ENCODE assay signal across 22 cellular contexts in the genomic region with DNA sequence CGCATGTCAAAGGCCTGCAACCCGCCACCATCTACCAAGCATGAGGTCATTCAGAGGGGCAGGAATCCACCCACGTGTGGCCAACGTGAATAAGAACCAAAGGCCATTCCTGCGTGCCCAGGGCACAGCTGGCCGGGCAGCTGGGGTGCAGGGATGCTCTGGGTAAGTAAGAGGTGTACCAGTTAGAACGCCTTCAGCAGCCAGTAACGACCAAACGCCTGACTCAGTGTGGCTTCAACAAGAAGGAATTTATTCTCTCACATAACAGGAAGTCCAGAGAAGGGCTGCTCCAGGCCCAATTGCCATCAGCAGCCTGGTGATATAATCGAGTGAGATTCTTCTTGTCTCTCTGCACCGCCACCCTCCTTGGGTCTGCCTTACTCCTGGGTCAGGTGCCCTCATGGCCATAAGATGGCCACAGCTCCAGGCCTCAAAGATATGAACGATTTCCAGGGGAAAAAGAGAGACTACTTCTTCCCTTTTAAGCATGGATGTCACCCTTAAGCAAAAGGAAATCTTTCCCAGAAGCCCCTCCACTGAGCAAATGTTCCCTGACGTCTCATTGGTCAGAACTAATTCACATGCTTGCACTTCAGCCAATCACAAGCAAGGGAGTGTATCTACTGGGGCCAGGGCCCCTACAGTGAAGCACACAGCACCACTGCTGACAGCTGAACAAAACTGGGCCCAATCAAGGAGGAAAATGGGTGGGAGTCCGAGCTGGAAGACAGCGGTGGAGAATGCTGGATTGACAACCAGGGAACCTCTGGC. TPM values are rescaled to one million over a fixed set of nuclear protein-coding genes. Genes with fewer than 3 reads are reported as not detected.
DNase-seq lines count a peak whose midpoint lies in the region; ATAC-seq, FAIRE-seq and TF ChIP-seq lines count a peak whose summit lies in the region.
"Had no signal": no experiment of that assay in that cellular context is flagged by ENCODE, and none has a peak within 500 bp of the region (broad histone marks: within the 10 kb centered on the region; RNA-seq: fewer than 3 reads in every experiment).

No MANE protein-coding gene starts in this region.

- FAIRE-seq in astrocyte (lab: Jason Lieb, UNC) = no peak
- FAIRE-seq: A549 had no signal

- peaks cover 22% of the 10 kb centered on the region for H3K4me1 ChIP-seq in astrocyte (ENCODE audit: insufficient read depth, low read length)
- H3K4me1 ChIP-seq: A549, uterus had no signal

- H3K27ac ChIP-seq in astrocyte (ENCODE audit: low read depth, low read length) = no peak overlapping the region
- H3K27ac ChIP-seq: A549, C4-2B, hepatocyte, uterus had no signal

- H3K27me3 ChIP-seq in astrocyte (ENCODE audit: insufficient read depth, low read length) = no peaks in the 10 kb centered on the region
- H3K27me3 ChIP-seq: hepatocyte, uterus had no signal

- no peak for TF ChIP-seq CTCF in astrocyte (IDR thresholded peaks at IDR 0.05; ENCODE audit: insufficient read depth, low read depth, low read length)

- H3K4me3 Mint-ChIP-seq in astrocyte (ENCODE audit: unreplicated experiment) = no peak overlapping the region
- H3K4me3 Mint-ChIP-seq: central memory CD8-positive, alpha-beta T cell had no signal

- H3K79me2 ChIP-seq in astrocyte (ENCODE audit: insufficient read depth, low read length) = peaks cover 73% of the 10 kb centered on the region
- H3K79me2 ChIP-seq: hepatocyte had no signal

- H2AFZ ChIP-seq in astrocyte (ENCODE audit: low read depth, low read length) = no peak overlapping the region
- H2AFZ ChIP-seq: hepatocyte had no signal

- H3K36me3 ChIP-seq in astrocyte (ENCODE audit: insufficient read depth, low read length) = no peaks in the 10 kb centered on the region
- H3K36me3 ChIP-seq: uterus had no signal

- no peaks in the 10 kb centered on the region for H3K9me3 ChIP-seq in astrocyte (ENCODE audit: insufficient read depth, low read depth, low read length)
- H3K9me3 ChIP-seq: A549, uterus had no signal

- H3K4me3 ChIP-seq in astrocyte (ENCODE audit: insufficient read depth, low read depth, low read length) = no peak overlapping the region
- H3K4me3 ChIP-seq: A549, hepatocyte, uterus had no signal

- H3K36me3 Mint-ChIP-seq in astrocyte (ENCODE audit: low read depth, unreplicated experiment) = no peaks in the 10 kb centered on the region

- H3K9me3 Mint-ChIP-seq in astrocyte (ENCODE audit: unreplicated experiment) = no peaks in the 10 kb centered on the region
- H3K9me3 Mint-ChIP-seq: central memory CD8-positive, alpha-beta T cell; nephron had no signal

- DNase-seq in 8988T (peak; percentile 42), HK-2 (ENCODE audit: unreplicated experiment) (peak; percentile 54), astrocyte (ENCODE audit: low read depth) (peak; percentile 37), kidney tubule cell (ENCODE audit: low spot score) (peak; percentile 92), DMS53 treated with DMSO at 0.1 percent for 48 hours (lab: John Stamatoyannopoulos, UW; ENCODE audit: unreplicated experiment) (no peak), NCI-H187 treated with DMSO at 0.1 percent for 48 hours (lab: John Stamatoyannopoulos, UW) (no peak)
- DNase-seq: activated CD4-positive, alpha-beta T cell treated with anti-CD3 and anti-CD28 coated beads, Interleukin-2, amount 50 U/mL, for 48 hours; activated naive CD4-positive, alpha-beta T cell; effector CD4-positive, alpha-beta T cell; islet precursor cell; NCI-H1048; NCI-H2081; NCI-H510A; stimulated activated CD4-positive, alpha-beta T cell treated with anti-CD3 and anti-CD28 coated beads, Interleukin-4, amount 100 ng/mL, for 4 hours; uterus had no signal

- no peak overlapping the region for H3K4me2 ChIP-seq in astrocyte (ENCODE audit: low read length)
- H3K4me2 ChIP-seq: A549, hepatocyte had no signal

- peak overlapping the region; percentile 53 for H3K27ac Mint-ChIP-seq in astrocyte (ENCODE audit: unreplicated experiment)

- peaks cover 58% of the 10 kb centered on the region for H4K20me1 ChIP-seq in astrocyte (ENCODE audit: insufficient read depth, low read length)

- ATAC-seq in esophagus mucosa (no peak), GM21576 (IDR thresholded peaks at IDR 0.05; ENCODE audit: unreplicated experiment) (no peak)
- ATAC-seq: A549 had no signal

- no peaks in the 10 kb centered on the region for H3K27me3 Mint-ChIP-seq in astrocyte (ENCODE audit: low read depth, unreplicated experiment)
- H3K27me3 Mint-ChIP-seq: central memory CD8-positive, alpha-beta T cell had no signal

- peaks cover 17% of the 10 kb centered on the region for H3K4me1 Mint-ChIP-seq in astrocyte (ENCODE audit: low read depth, unreplicated experiment)

- H3K9ac ChIP-seq in astrocyte (ENCODE audit: low read length) = no peak overlapping the region

RNA-seq across cellular contexts. Expression of gene TTC7B, which starts 7.3 kb away (rescaled TPM):
- total RNA-seq in astrocyte (42.1 TPM in 2 replicates), esophagus mucosa (9.9 TPM)

Comparison
In these comparisons a context has a peak if more than half of its experiments do, and no peak if none do; other contexts are left out.
1. DNase-seq: peak in 8988T (single experiment), HK-2 (single experiment), astrocyte (single experiment) and kidney tubule cell (single experiment); none in DMS53 treated with DMSO at 0.1 percent for 48 hours (single experiment) and NCI-H187 treated with DMSO at 0.1 percent for 48 hours (single experiment).